11 cellular contexts compared by ENCODE assay signal in the genomic region with DNA sequence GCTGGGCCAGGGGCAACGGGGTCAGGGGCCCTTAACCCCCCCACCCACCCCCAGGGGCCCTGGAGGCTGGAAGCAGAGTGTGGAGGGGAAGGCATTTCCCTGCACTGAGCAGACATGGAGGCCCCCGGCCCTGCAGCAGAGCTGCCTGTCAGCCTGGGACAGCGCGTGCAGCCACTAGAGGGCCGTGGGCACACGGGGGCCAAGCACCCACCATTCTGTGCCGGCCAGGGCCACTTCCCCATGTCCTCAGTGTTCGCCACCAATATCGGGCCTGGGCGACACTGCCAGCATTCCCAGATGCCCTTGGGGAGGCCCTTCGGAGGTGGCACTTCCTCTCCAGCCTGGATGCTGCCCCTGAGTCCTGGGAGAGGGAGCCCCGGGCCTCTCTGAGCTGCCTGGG. TPM values are rescaled to one million over a fixed set of nuclear protein-coding genes. Genes with fewer than 3 reads are reported as not detected.
DNase-seq lines count a peak whose midpoint lies in the region; ATAC-seq, FAIRE-seq and TF ChIP-seq lines count a peak whose summit lies in the region.
"Had no signal": no experiment of that assay in that cellular context is flagged by ENCODE, and none has a peak within 500 bp of the region (broad histone marks: within the 10 kb centered on the region; RNA-seq: fewer than 3 reads in every experiment).

No MANE protein-coding gene starts in this region.

- POLR2A ChIA-PET in PC-3 (lab: Charles Lee; ENCODE audit: unreplicated experiment), result no interaction called here

- TF ChIP-seq POLR2A in ovary (IDR thresholded peaks at IDR 0.05), result no peak

- peaks cover 13% of the 10 kb centered on the region for H3K36me3 ChIP-seq in left ventricle myocardium inferior
- H3K36me3 ChIP-seq in PC-3 (ENCODE audit: low read depth, low read length), result no peaks in the 10 kb centered on the region
- H3K36me3 ChIP-seq in ovary, result no peaks in the 10 kb centered on the region
- H3K36me3 ChIP-seq: BLaER1 had no signal

- H3K9me2 ChIP-seq in PC-3 (replicated peaks; ENCODE audit: low read length), result no peaks in the 10 kb centered on the region

- H3K4me3 ChIP-seq in left ventricle myocardium inferior, result no peak overlapping the region
- no peak overlapping the region for H3K4me3 ChIP-seq in PC-3 (ENCODE audit: low read length)
- no peak overlapping the region for H3K4me3 ChIP-seq in foreskin fibroblast (ENCODE audit: low read depth in 1 of 2, low read length in 2 of 2)
- no peak overlapping the region for H3K4me3 ChIP-seq in ovary
- H3K4me3 ChIP-seq: BLaER1, SK-N-MC had no signal

- H3K27me3 ChIP-seq in left ventricle myocardium inferior (ENCODE audit: low read depth) (peaks cover 22% of the 10 kb centered on the region), PC-3 (ENCODE audit: low read length) (peaks cover 38% of the 10 kb centered on the region), ovary (no peaks in the 10 kb centered on the region)

- CTCF ChIA-PET in PC-3 (lab: Charles Lee), result no interaction called here

- no peak overlapping the region for H3K27ac ChIP-seq in left ventricle myocardium inferior (replicated peaks)
- H3K27ac ChIP-seq in PC-3 (ENCODE audit: low read length), result no peak overlapping the region
- H3K27ac ChIP-seq in ovary, result no peak overlapping the region
- H3K27ac ChIP-seq: BLaER1, SK-N-MC had no signal

- peak; percentile 81 for ATAC-seq in PC-3

- H2AFZ ChIP-seq in PC-3 (ENCODE audit: low read length), result no peak overlapping the region

- H3K9ac ChIP-seq in PC-3 (ENCODE audit: low read length), result no peak overlapping the region
- H3K9ac ChIP-seq: BLaER1 had no signal

- no peak for FAIRE-seq in urothelium cell line (lab: Jason Lieb, UNC)

- peak; percentile 9 for TF ChIP-seq CTCF in left ventricle myocardium inferior (IDR thresholded peaks at IDR 0.05; ENCODE audit: borderline replicate concordance)
- TF ChIP-seq CTCF in PC-3 (conservative IDR thresholded peaks at IDR 0.05; ENCODE audit: low read depth, low read length), result peak; percentile 64
- TF ChIP-seq CTCF in foreskin fibroblast (IDR thresholded peaks at IDR 0.05; ENCODE audit: low read depth, low read length), result peak; percentile 20
- TF ChIP-seq CTCF in ovary (IDR thresholded peaks at IDR 0.05), result no peak

- intact Hi-C loops in left ventricle myocardium inferior (cut with micrococcal nuclease), result no loop called here
- intact Hi-C loops in cardiac septum (cut with DNase I), result no loop called here
- intact Hi-C loops in PC-3 (cut with micrococcal nuclease), result no loop called here
- intact Hi-C loops in ovary (cut with DNase I), result no loop called here

- TF ChIP-seq EP300 in ovary (IDR thresholded peaks at IDR 0.05), result no peak

- H3K4me2 ChIP-seq in PC-3 (ENCODE audit: low read length), result no peak overlapping the region
- H3K4me2 ChIP-seq: BLaER1 had no signal

- H4K20me1 ChIP-seq in PC-3 (ENCODE audit: low read length), result no peaks in the 10 kb centered on the region

- H3K9me3 ChIP-seq in left ventricle myocardium inferior (replicated peaks), result no peaks in the 10 kb centered on the region
- H3K9me3 ChIP-seq in PC-3 (ENCODE audit: low read length), result no peaks in the 10 kb centered on the region
- no peaks in the 10 kb centered on the region for H3K9me3 ChIP-seq in ovary
- H3K9me3 ChIP-seq: BLaER1 had no signal

- no peaks in the 10 kb centered on the region for H3F3A ChIP-seq in PC-3 (ENCODE audit: low read length, unreplicated experiment)

- H3K4me1 ChIP-seq in left ventricle myocardium inferior, result no peaks in the 10 kb centered on the region
- H3K4me1 ChIP-seq in PC-3 (ENCODE audit: insufficient read depth, low read length), result no peaks in the 10 kb centered on the region
- no peaks in the 10 kb centered on the region for H3K4me1 ChIP-seq in ovary (ENCODE audit: insufficient read depth)
- H3K4me1 ChIP-seq: BLaER1 had no signal

- no peak for DNase-seq in left ventricle myocardium inferior
- no peak for DNase-seq in cardiac septum (ENCODE audit: low spot score)
- DNase-seq in PC-3, result peak; percentile 31
- DNase-seq in foreskin fibroblast, result no peak
- DNase-seq in urothelium cell line (ENCODE audit: low spot score), result peak; percentile 23
- DNase-seq in ovary, result no peak
- DNase-seq in activated effector memory CD4-positive, alpha-beta T cell treated with anti-CD3 and anti-CD28 coated beads, Interleukin-2, amount 50 U/mL, for 16 hours, result no peak
- DNase-seq in KG1 (lab: John Stamatoyannopoulos, UW), result no peak
- DNase-seq: activated CD4-positive, alpha-beta T cell treated with anti-CD3 and anti-CD28 coated beads, Interleukin-2, amount 10 ng/mL, durations not matched to agents 7 days and 5 days had no signal

- no peaks in the 10 kb centered on the region for H3K79me2 ChIP-seq in PC-3 (ENCODE audit: low read length)

- no TSS peak for BruUV-seq in PC-3 (replicated peaks; lab: Mats Ljungman, UMichigan)

- WGBS in ovary, 3 donors, result 46 to 80% (median 67%) methylated on average over 1 to 12 of the region's 12 CpGs

RNA-seq across cellular contexts. Expression of gene ARHGEF16, which starts 23.2 kb away (rescaled TPM):
- total RNA-seq in left ventricle myocardium inferior (0.52 TPM), cardiac septum (0.57 TPM), PC-3 (2014; rRNA removed) (54.3 and 60.7 TPM in 2 replicates), ovary (1 to 10 TPM in 6 of 7 donors, under 1 TPM in 1; 1.00 to 8.4 (median 2.5) TPM)
- 1 to 10 TPM in 1 of 2 donors, under 1 TPM in 1; 0.13 to 1.7 TPM for polyA plus RNA-seq in ovary
- total RNA-seq: activated CD4-positive, alpha-beta T cell treated with anti-CD3 and anti-CD28 coated beads, Interleukin-2, amount 10 ng/mL, durations not matched to agents 7 days and 5 days had no signal

Comparison
In these comparisons a context has a peak if more than half of its experiments do, and no peak if none do; other contexts are left out.
1. DNase-seq: peak in PC-3 (single experiment) and urothelium cell line (single experiment); none in left ventricle myocardium inferior (single experiment), cardiac septum (single experiment), foreskin fibroblast (0 of 2), ovary (0 of 5), activated effector memory CD4-positive, alpha-beta T cell treated with anti-CD3 and anti-CD28 coated beads, Interleukin-2, amount 50 U/mL, for 16 hours (single experiment) and KG1 (single experiment).
2. CTCF ChIP-seq: peak in left ventricle myocardium inferior (single experiment), PC-3 (single experiment) and foreskin fibroblast (single experiment); none in ovary (0 of 3).